Comparison of ENCODE assay signal across 20 cellular contexts in genomic region chr3:24192469-24193056, GRCh38.
"Had no signal": no experiment of that assay in that cellular context is flagged by ENCODE, and none has a peak within 500 bp of the region (broad histone marks: within the 10 kb centered on the region; RNA-seq: fewer than 3 reads in every experiment).

No MANE protein-coding gene starts in this region.

- H2AFZ ChIP-seq: hepatocyte had no signal

- H3K27me3 Mint-ChIP-seq: activated naive CD8-positive, alpha-beta T cell treated with anti-CD3 and anti-CD28 coated beads, Interleukin-2, amount 10 ng/mL, durations not matched to agents 7 days and 5 days; effector memory CD8-positive, alpha-beta T cell had no signal

- H3K9me3 Mint-ChIP-seq: activated CD4-positive, alpha-beta T cell treated with anti-CD3 and anti-CD28 coated beads, Interleukin-2, amount 10 ng/mL, durations not matched to agents 24 days and 14 days; activated CD8-positive, alpha-beta T cell treated with anti-CD3 and anti-CD28 coated beads for 36 hours; activated naive CD8-positive, alpha-beta T cell treated with anti-CD3 and anti-CD28 coated beads, Interleukin-2, amount 10 ng/mL, durations not matched to agents 7 days and 5 days; activated T-helper 2 cell treated with anti-CD3 and anti-CD28 coated beads, Interferon-gamma antibody, Interleukin-2, Interleukin-4, amounts not matched to agents 10 μg/mL and 5 μg/mL and 100 μg/mL, durations not matched to agents 14 hours and 24 hours and 36 hours; effector memory CD8-positive, alpha-beta T cell; naive thymus-derived CD4-positive, alpha-beta T cell had no signal

- H3K36me3 Mint-ChIP-seq: activated naive CD8-positive, alpha-beta T cell treated with anti-CD3 and anti-CD28 coated beads, Interleukin-2, amount 10 ng/mL, durations not matched to agents 7 days and 5 days; naive thymus-derived CD4-positive, alpha-beta T cell had no signal

- H3K9me3 ChIP-seq: body of pancreas, thyroid gland had no signal

- H3K27ac Mint-ChIP-seq: activated CD4-positive, alpha-beta T cell treated with anti-CD3 and anti-CD28 coated beads, Interleukin-2, amount 10 ng/mL, durations not matched to agents 24 days and 14 days; activated CD8-positive, alpha-beta T cell treated with anti-CD3 and anti-CD28 coated beads for 36 hours; activated naive CD8-positive, alpha-beta T cell treated with anti-CD3 and anti-CD28 coated beads, Interleukin-2, amount 10 ng/mL, durations not matched to agents 7 days and 5 days; activated T-helper 2 cell treated with anti-CD3 and anti-CD28 coated beads, Interferon-gamma antibody, Interleukin-2, Interleukin-4, amounts not matched to agents 10 μg/mL and 5 μg/mL and 100 μg/mL, durations not matched to agents 14 hours and 24 hours and 36 hours; effector memory CD8-positive, alpha-beta T cell; naive thymus-derived CD4-positive, alpha-beta T cell had no signal

- H3K4me3 ChIP-seq: body of pancreas, hepatocyte, thyroid gland had no signal

- H3K4me1 Mint-ChIP-seq: activated CD4-positive, alpha-beta T cell treated with anti-CD3 and anti-CD28 coated beads, Interleukin-2, amount 10 ng/mL, durations not matched to agents 24 days and 14 days; activated naive CD8-positive, alpha-beta T cell treated with anti-CD3 and anti-CD28 coated beads, Interleukin-2, amount 10 ng/mL, durations not matched to agents 7 days and 5 days; naive thymus-derived CD4-positive, alpha-beta T cell had no signal

- H3K4me2 ChIP-seq: hepatocyte had no signal

- ATAC-seq: activated CD8-positive, alpha-beta T cell treated with anti-CD3 and anti-CD28 coated beads for 36 hours; body of pancreas; effector memory CD8-positive, alpha-beta T cell; left cardiac atrium; naive thymus-derived CD4-positive, alpha-beta T cell had no signal

- H3K4me1 ChIP-seq: body of pancreas, thyroid gland had no signal

- H3K4me3 Mint-ChIP-seq: activated CD4-positive, alpha-beta T cell treated with anti-CD3 and anti-CD28 coated beads, Interleukin-2, amount 10 ng/mL, durations not matched to agents 24 days and 14 days; activated CD8-positive, alpha-beta T cell treated with anti-CD3 and anti-CD28 coated beads for 36 hours; activated naive CD8-positive, alpha-beta T cell treated with anti-CD3 and anti-CD28 coated beads, Interleukin-2, amount 10 ng/mL, durations not matched to agents 7 days and 5 days; effector memory CD8-positive, alpha-beta T cell; naive thymus-derived CD4-positive, alpha-beta T cell had no signal

- H3K79me2 ChIP-seq: hepatocyte had no signal

- DNase-seq: activated CD4-positive, alpha-beta T cell treated with anti-CD3 and anti-CD28 coated beads, Interleukin-2, amount 10 ng/mL, durations not matched to agents 24 days and 14 days; activated CD8-positive, alpha-beta T cell treated with anti-CD3 and anti-CD28 coated beads for 36 hours; activated naive CD4-positive, alpha-beta T cell treated with Interleukin-2 at 50 U/mL for 16 hours; activated naive CD8-positive, alpha-beta T cell treated with anti-CD3 and anti-CD28 coated beads, Interleukin-2, amount 10 ng/mL, durations not matched to agents 7 days and 5 days; activated T-cell treated with anti-CD3 and anti-CD28 coated beads, Interleukin-2, amount 50 U/mL, for 1 hour; amygdala; body of pancreas; effector memory CD8-positive, alpha-beta T cell; left cardiac atrium; mesenchymal stem cell; naive thymus-derived CD4-positive, alpha-beta T cell; retina; stimulated activated CD4-positive, alpha-beta T cell treated with anti-CD3 and anti-CD28 coated beads, Interleukin-12 subunit alpha, Interleukin-12 subunit beta, amount 100 ng/mL, for 4 hours; stimulated activated CD4-positive, alpha-beta T cell treated with anti-CD3 and anti-CD28 coated beads, Interleukin-1b, Interleukin-23, amount 100 ng/mL, for 48 hours; stimulated activated CD8-positive, alpha-beta memory T cell treated with anti-CD3 and anti-CD28 coated beads, Interleukin-4, amount 100 ng/mL, for 48 hours; stimulated activated naive CD4-positive, alpha-beta T cell; T1000; thyroid gland had no signal

- H3K36me3 ChIP-seq: thyroid gland had no signal

- H3K27ac ChIP-seq: body of pancreas, hepatocyte, thyroid gland had no signal

- H3K27me3 ChIP-seq: body of pancreas, hepatocyte, thyroid gland had no signal
